ENCODE assay signal across 8 cellular contexts in genomic region chr9:85741112-85741874, GRCh38. TPM values are rescaled to one million over a fixed set of nuclear protein-coding genes. Genes with fewer than 3 reads are reported as not detected.
A peak's percentile ranks its signal among the peaks of the same experiment; 100 is the strongest.
DNase-seq lines count a peak whose midpoint lies in the region; ATAC-seq and TF ChIP-seq lines count a peak whose summit lies in the region.

No MANE protein-coding gene starts in this region.

- peak; percentile 34 for DNase-seq in NK-92 treated with Interleukin-12 subunit alpha and Interleukin-12 subunit beta, amount 100 ng/mL, for 24 hours (lab: John Stamatoyannopoulos, UW)
- DNase-seq in NK-92 (lab: John Stamatoyannopoulos, UW; ENCODE audit: unreplicated experiment) = no peak
- peak; percentile 65 for DNase-seq in OCI-LY7 (ENCODE audit: low spot score)
- DNase-seq in activated gamma-delta T cell treated with Interleukin-2 at 50 U/mL for 16 hours = peak; percentile 46
- peak; percentile 54 for DNase-seq in glomerular visceral epithelial cell (ENCODE audit: extremely low spot score)
- DNase-seq in ureter (ENCODE audit: low spot score) = peak; percentile 46

- POLR2A ChIA-PET in OCI-LY7 (lab: Charles Lee) = interaction anchor here (0.6 kb wide), 1 partner anchor 89 kb away, joined by 3 read pairs; no protein-coding TSS in a partner anchor

- H3K9me3 ChIP-seq in OCI-LY7 (ENCODE audit: low read length) = no peaks in the 10 kb centered on the region
- no peaks in the 10 kb centered on the region for H3K9me3 ChIP-seq in parathyroid adenoma (ENCODE audit: control insufficient read depth, low read length)

- peak; percentile 32 for ATAC-seq in HG03060 (IDR thresholded peaks at IDR 0.05; ENCODE audit: low read depth, unreplicated experiment)

- peak overlapping the region; percentile 92 for H3K4me3 ChIP-seq in OCI-LY7 (ENCODE audit: low read depth, low read length, poor library complexity, severe bottlenecking)
- peak overlapping the region; percentile 85 for H3K4me3 ChIP-seq in parathyroid adenoma (ENCODE audit: low read depth, low read length)

- H3K4me2 ChIP-seq in OCI-LY7 (ENCODE audit: low read length) (peak overlapping the region; percentile 79), parathyroid adenoma (ENCODE audit: low read length) (peak overlapping the region; percentile 80)

- H3K27ac ChIP-seq in OCI-LY7 (ENCODE audit: low read depth, low read length, poor library complexity, severe bottlenecking) = peak overlapping the region; percentile 63
- peak overlapping the region; percentile 70 for H3K27ac ChIP-seq in parathyroid adenoma

- H2AFZ ChIP-seq in OCI-LY7 (ENCODE audit: low read length) (peak overlapping the region; percentile 48), parathyroid adenoma (peak overlapping the region; percentile 91)

- H3K9me2 ChIP-seq in OCI-LY7 (ENCODE audit: insufficient read depth, low read length) = no peaks in the 10 kb centered on the region

- TF ChIP-seq CTCF in OCI-LY7 (conservative IDR thresholded peaks at IDR 0.05; ENCODE audit: low read length) = no peak
- TF ChIP-seq CTCF in parathyroid adenoma (IDR thresholded peaks at IDR 0.05) = no peak

- H3K36me3 ChIP-seq in OCI-LY7 (ENCODE audit: insufficient read depth, low read length) (no peaks in the 10 kb centered on the region), parathyroid adenoma (ENCODE audit: control insufficient read depth, insufficient read depth, low read length) (no peaks in the 10 kb centered on the region)

- peaks cover 10% of the 10 kb centered on the region for H3K4me1 ChIP-seq in OCI-LY7 (ENCODE audit: insufficient read depth, low read length, poor library complexity, severe bottlenecking)
- no peaks in the 10 kb centered on the region for H3K4me1 ChIP-seq in parathyroid adenoma

- H3K79me2 ChIP-seq in OCI-LY7 (ENCODE audit: insufficient read depth, low read depth, low read length) = peaks cover 45% of the 10 kb centered on the region
- no peaks in the 10 kb centered on the region for H3K79me2 ChIP-seq in parathyroid adenoma

- peaks cover 23% of the 10 kb centered on the region for H4K20me1 ChIP-seq in OCI-LY7 (ENCODE audit: insufficient read depth, low read length)

- no TSS peak for BruUV-seq in OCI-LY7 (replicated peaks; lab: Mats Ljungman, UMichigan)

- no peak overlapping the region for H3K9ac ChIP-seq in parathyroid adenoma

- intact Hi-C loops in OCI-LY7 (cut with micrococcal nuclease; ENCODE audit: unreplicated experiment) = loop anchor here (2.0 to 5.0 kb wide), 3 partner anchors 42 to 1759 kb away; partner anchors contain the start of genes HNRNPK, RMI1 and TUT7

- CTCF ChIA-PET in OCI-LY7 (lab: Charles Lee; ENCODE audit: unreplicated experiment) = no interaction called here

- no peaks in the 10 kb centered on the region for H3K27me3 ChIP-seq in parathyroid adenoma (ENCODE audit: control insufficient read depth, insufficient read depth, low read length)

RNA-seq across cellular contexts. Expression of gene AGTPBP1, which starts 0.5 kb away (rescaled TPM):
- total RNA-seq in OCI-LY7 (2014; rRNA removed; shearing (Covaris generic)) = 24.2 and 31.0 TPM in 2 replicates
- total RNA-seq in OCI-LY7 (2022) = 37.2 and 45.8 TPM in 2 replicates
- 18.1 TPM for total RNA-seq in ureter
